Comparison of ENCODE assay signal across 14 cellular contexts in the genomic region with DNA sequence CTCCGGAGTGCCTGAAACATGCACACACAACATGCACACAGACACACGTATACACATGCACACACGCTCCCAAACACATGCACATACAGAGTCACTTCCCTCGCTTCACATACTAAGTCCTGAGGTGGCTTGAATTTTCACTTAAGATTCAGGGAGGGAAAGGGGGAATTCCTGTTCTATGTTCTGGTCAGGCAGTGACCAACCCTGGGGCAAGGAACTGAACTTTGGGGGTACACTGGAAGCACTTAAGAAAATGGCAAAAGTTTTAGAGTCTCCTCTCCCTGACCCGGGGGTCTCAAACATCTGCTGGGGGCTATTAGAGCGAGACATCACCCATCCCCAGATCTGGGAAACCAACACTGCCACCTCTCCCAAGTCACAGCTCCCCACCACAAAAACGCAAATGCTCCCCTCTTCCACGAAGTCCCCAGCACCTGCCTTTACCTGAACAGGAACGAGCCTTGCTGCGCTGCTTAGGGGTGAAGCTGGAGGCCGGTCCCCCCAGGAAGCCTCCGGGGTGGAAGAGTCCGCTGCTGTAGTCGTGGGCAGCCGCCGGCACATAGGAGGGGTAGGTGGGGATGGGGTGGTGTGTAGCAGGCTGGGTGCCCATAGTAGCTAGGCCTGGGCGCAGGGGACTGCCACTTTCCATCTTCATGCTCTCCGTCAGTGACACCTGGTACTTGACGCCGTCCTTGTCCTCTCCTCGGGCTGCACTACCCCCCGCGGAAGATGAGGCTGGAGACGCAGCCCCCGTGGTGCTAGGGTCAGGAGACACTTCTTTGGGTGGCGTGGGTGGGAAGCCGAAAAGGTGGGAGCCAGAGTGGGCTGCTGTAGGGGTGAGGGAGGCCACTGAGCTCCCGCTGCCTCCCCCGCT. TPM values are rescaled to one million over a fixed set of nuclear protein-coding genes. Genes with fewer than 3 reads are reported as not detected.
DNase-seq lines count a peak whose midpoint lies in the region; ATAC-seq and TF ChIP-seq lines count a peak whose summit lies in the region.
"Had no signal": no experiment of that assay in that cellular context is flagged by ENCODE, and none has a peak within 500 bp of the region (broad histone marks: within the 10 kb centered on the region; RNA-seq: fewer than 3 reads in every experiment).

No MANE protein-coding gene starts in this region.

- CTCF ChIA-PET in AG04449 (lab: Yijun Ruan, JAX), result interaction anchor here (0.7 to 1.6 kb wide), 6 partner anchors 10 to 123 kb away, joined by 3 to 9 read pairs (median 4); no protein-coding TSS in a partner anchor

- H3K9me3 ChIP-seq in mononuclear cell (ENCODE audit: low read depth, low read length), result no peaks in the 10 kb centered on the region
- H3K9me3 ChIP-seq: BLaER1 treated with 17β-estradiol and CSF1 and Interleukin-3, amounts not matched to agents 10 nM and 100 nM had no signal

- TF ChIP-seq CTCF in AG04449 (IDR thresholded peaks at IDR 0.05; ENCODE audit: insufficient read depth, low read length, missing control alignments), result no peak
- no peak for TF ChIP-seq CTCF in HFF-Myc (IDR thresholded peaks at IDR 0.05; ENCODE audit: low read depth, low read length, missing control alignments)

- POLR2A ChIA-PET in AG04449 (lab: Yijun Ruan, JAX), result no interaction called here

- DNase-seq in AG04449 (ENCODE audit: low read depth, low spot score) (no peak), HFF-Myc (ENCODE audit: extremely low read depth, low read depth) (no peak), dermis blood vessel endothelial cell (peak; percentile 26), NCI-H1417 (lab: John Stamatoyannopoulos, UW) (no peak), pons (ENCODE audit: low spot score) (no peak)
- DNase-seq: NCI-H1930 had no signal

- H3K27me3 ChIP-seq in mononuclear cell (ENCODE audit: insufficient read depth, low read length), result peaks cover 88% of the 10 kb centered on the region

- H3K4me3 ChIP-seq in AG04449 (ENCODE audit: low read depth, low read length) (peak overlapping the region; percentile 82), HFF-Myc (replicated peaks; ENCODE audit: low read depth, low read length) (peak overlapping the region; percentile 94), mononuclear cell (ENCODE audit: low read length) (peak overlapping the region; percentile 3)

- ATAC-seq in HG03354 (IDR thresholded peaks at IDR 0.05; ENCODE audit: poor library complexity, severe bottlenecking, unreplicated experiment), result no peak
- no peak for ATAC-seq in HG03565 (IDR thresholded peaks at IDR 0.05; ENCODE audit: unreplicated experiment)

- peaks cover 55% of the 10 kb centered on the region for H3K4me1 ChIP-seq in mononuclear cell (ENCODE audit: insufficient read depth, low read length)

RNA-seq across cellular contexts. Expression of gene GATA2, which starts 7.5 kb away (rescaled TPM):
- total RNA-seq in dermis blood vessel endothelial cell (12.9 and 25.0 TPM in 2 replicates), mononuclear cell (2.9 TPM)
- total RNA-seq: OCI-LY7 had no signal

RNA-seq across cellular contexts. Expression of gene DNAJB8, which starts 18.8 kb away (rescaled TPM):
- total RNA-seq in dermis blood vessel endothelial cell (not detected in 2 replicates), mononuclear cell (not detected)
- total RNA-seq: dermis microvascular lymphatic vessel endothelial cell, neural crest cell, OCI-LY7, temporal lobe had no signal

Comparison
In these comparisons a context has a peak if more than half of its experiments do, and no peak if none do; other contexts are left out.
1. H3K4me3 ChIP-seq: peak in every context shown above with its lines; median percentile 94 in HFF-Myc; 82 in AG04449; 3 in mononuclear cell.